ENCODE assay signal across 9 cellular contexts in the genomic region with DNA sequence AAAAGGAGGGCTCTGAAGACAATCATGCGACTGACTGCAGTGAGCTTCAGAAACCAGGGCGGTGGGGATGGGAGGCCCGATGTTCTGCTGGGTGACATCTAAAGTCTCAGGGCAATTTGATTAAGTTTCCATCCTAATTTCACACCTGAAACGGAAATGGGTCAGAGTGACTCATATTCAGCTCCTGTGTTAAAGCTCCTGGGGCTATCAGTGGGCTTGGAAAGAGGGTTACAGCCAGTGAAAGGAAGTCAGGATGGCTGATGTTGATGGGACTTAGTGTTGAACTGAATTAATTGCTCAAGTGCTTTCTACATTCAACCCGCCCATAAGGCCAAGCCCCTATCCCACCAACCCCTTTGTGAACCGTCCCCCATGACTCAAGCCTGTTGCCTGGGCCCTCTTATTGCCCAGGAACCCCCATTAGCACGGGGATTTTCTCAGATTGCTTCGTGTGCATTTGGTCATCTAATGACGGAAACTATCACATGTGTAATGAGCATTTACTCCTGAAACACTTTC. TPM values are rescaled to one million over a fixed set of nuclear protein-coding genes. Genes with fewer than 3 reads are reported as not detected.
A peak's percentile ranks its signal among the peaks of the same experiment; 100 is the strongest.
DNase-seq lines count a peak whose midpoint lies in the region; ATAC-seq lines count a peak whose summit lies in the region.
"Had no signal": no experiment of that assay in that cellular context is flagged by ENCODE, and none has a peak within 500 bp of the region (broad histone marks: within the 10 kb centered on the region; RNA-seq: fewer than 3 reads in every experiment).

No MANE protein-coding gene starts in this region.

- H3K9me3 Mint-ChIP-seq in IgD-negative memory B cell, result no peaks in the 10 kb centered on the region
- H3K9me3 Mint-ChIP-seq in immature natural killer cell, result no peaks in the 10 kb centered on the region

- no peaks in the 10 kb centered on the region for H3K27me3 Mint-ChIP-seq in IgD-negative memory B cell
- peaks cover 2 to 7% (median 2%) of the 10 kb centered on the region in 3 donors for H3K27me3 Mint-ChIP-seq in immature natural killer cell (ENCODE audit: low read depth in 3 of 3)

- H3K4me3 Mint-ChIP-seq in IgD-negative memory B cell (peak overlapping the region in 2 of 4 donors; percentile 42 to 55), immature natural killer cell (peak overlapping the region in 4 of 5 donors; percentile 2 to 79 (median 61))

- H3K27ac Mint-ChIP-seq in IgD-negative memory B cell (peak overlapping the region in 2 of 3 donors; percentile 9 to 79), immature natural killer cell (peak overlapping the region; percentile 76 to 88 (median 86))

- H3K36me3 Mint-ChIP-seq in IgD-negative memory B cell (peaks cover 3% of the 10 kb centered on the region), immature natural killer cell (peaks cover 0 to 21% (median 13%) of the 10 kb centered on the region in 3 donors)

- ATAC-seq in GM18502 (IDR thresholded peaks at IDR 0.05; ENCODE audit: poor library complexity, unreplicated experiment), result peak; percentile 77
- ATAC-seq in GM21529 (IDR thresholded peaks at IDR 0.05; ENCODE audit: unreplicated experiment), result peak; percentile 83
- no peak for ATAC-seq in HG03039 (IDR thresholded peaks at IDR 0.05; ENCODE audit: unreplicated experiment)

- H3K4me1 Mint-ChIP-seq in IgD-negative memory B cell (peaks cover 38 to 46% (median 43%) of the 10 kb centered on the region in 3 donors), immature natural killer cell (peaks cover 85 to 98% of the 10 kb centered on the region in 2 donors)

- DNase-seq in immature natural killer cell (peak; percentile 24 to 28 (median 26)), NCI-H1694 (lab: John Stamatoyannopoulos, UW) (no peak), NCI-H524 (lab: John Stamatoyannopoulos, UW) (no peak), cerebellar cortex (ENCODE audit: low spot score) (no peak)
- DNase-seq: NCI-H1092 had no signal

RNA-seq across cellular contexts. Expression of gene TBC1D7, which starts 47.1 kb away (rescaled TPM):
- polyA plus RNA-seq in IgD-negative memory B cell, result 15.7 TPM
- 10 to 100 TPM; 19.0 to 40.3 (median 23.5) TPM for polyA plus RNA-seq in immature natural killer cell

Comparison
In these comparisons a context has a peak if more than half of its experiments do, and no peak if none do; other contexts are left out.
1. DNase-seq: peak in immature natural killer cell (3 of 3); none in NCI-H1694 (single experiment), NCI-H524 (0 of 2) and cerebellar cortex (single experiment).